ENCODE assay signal across 19 cellular contexts in the genomic region with DNA sequence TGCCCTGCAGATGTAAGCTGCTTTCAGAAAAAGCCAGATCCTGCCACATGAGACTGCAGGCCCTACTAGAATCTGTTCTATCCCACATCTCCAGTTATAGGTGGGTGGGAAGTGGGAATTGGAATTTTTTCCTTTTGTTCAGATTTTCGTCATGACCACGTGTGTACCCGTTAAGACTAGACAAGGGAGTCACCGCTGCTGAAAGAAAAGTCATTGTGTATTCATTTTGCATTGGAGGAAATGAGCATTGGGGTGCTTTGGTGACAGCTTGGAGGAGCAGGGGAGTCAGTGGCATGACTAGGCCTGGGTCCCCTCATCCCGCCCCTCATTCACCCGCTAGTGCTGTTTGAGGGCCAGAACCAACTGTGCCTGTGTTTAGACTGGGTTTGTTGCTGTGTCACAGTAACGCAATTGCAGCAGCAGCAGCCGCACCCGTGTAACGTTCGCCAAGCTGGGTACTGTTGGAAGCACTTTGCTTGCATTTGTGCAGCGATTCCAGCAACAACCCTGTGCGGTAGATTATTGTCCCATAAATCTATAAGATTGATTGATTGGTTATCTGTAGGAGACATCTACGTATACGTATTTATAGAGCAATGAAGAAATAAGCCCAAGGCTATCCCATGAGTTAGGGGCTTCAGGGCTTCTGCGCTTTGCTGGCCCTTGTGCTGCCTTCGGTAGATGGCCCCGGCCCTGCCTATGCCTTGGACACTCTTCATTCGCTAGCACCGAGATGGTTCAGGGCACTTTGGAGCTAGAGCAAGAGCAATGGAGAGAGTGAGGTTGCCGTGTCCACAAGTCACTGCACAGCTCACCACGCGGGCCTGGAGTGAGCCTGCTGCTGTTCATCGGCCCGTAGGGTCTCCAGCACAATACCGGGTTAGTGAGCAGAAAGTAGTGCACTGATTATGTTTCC.
DNase-seq lines count a peak whose midpoint lies in the region; ATAC-seq and TF ChIP-seq lines count a peak whose summit lies in the region.
"Had no signal": no experiment of that assay in that cellular context is flagged by ENCODE, and none has a peak within 500 bp of the region (broad histone marks: within the 10 kb centered on the region; RNA-seq: fewer than 3 reads in every experiment).

No MANE protein-coding gene starts in this region.

- peaks cover 12% of the 10 kb centered on the region for H3K27me3 Mint-ChIP-seq in glutamatergic neuron (ENCODE audit: unreplicated experiment)
- no peaks in the 10 kb centered on the region for H3K27me3 Mint-ChIP-seq in nephron progenitor cell (ENCODE audit: low read depth, poor library complexity)
- H3K27me3 Mint-ChIP-seq in activated naive CD8-positive, alpha-beta T cell treated with anti-CD3 and anti-CD28 coated beads, Interleukin-2, amount 50 U/mL, for 24 hours, result peaks cover 2% of the 10 kb centered on the region

- H3K27me3 ChIP-seq in tibial nerve, result no peaks in the 10 kb centered on the region

- H3K4me3 ChIP-seq in tibial nerve, result no peak overlapping the region
- H3K4me3 ChIP-seq: GM12878, HAP-1 had no signal

- TF ChIP-seq CTCF in glutamatergic neuron (IDR thresholded peaks at IDR 0.05; ENCODE audit: partially characterized antibody, unreplicated experiment) (no peak), nephron progenitor cell (IDR thresholded peaks at IDR 0.05) (no peak), tibial nerve (IDR thresholded peaks at IDR 0.05) (no peak)

- H3K4me1 Mint-ChIP-seq in glutamatergic neuron (ENCODE audit: low read depth, unreplicated experiment) (peaks cover 61% of the 10 kb centered on the region), nephron progenitor cell (peaks cover 69% of the 10 kb centered on the region)
- H3K4me1 Mint-ChIP-seq in activated naive CD8-positive, alpha-beta T cell treated with anti-CD3 and anti-CD28 coated beads, Interleukin-2, amount 50 U/mL, for 24 hours, result no peaks in the 10 kb centered on the region
- H3K4me1 Mint-ChIP-seq: CD4-positive, CD25-positive, alpha-beta regulatory T cell had no signal

- H3K36me3 Mint-ChIP-seq in glutamatergic neuron (ENCODE audit: unreplicated experiment) (no peaks in the 10 kb centered on the region), nephron progenitor cell (ENCODE audit: low read depth) (no peaks in the 10 kb centered on the region)
- no peaks in the 10 kb centered on the region for H3K36me3 Mint-ChIP-seq in activated naive CD8-positive, alpha-beta T cell treated with anti-CD3 and anti-CD28 coated beads, Interleukin-2, amount 50 U/mL, for 24 hours (ENCODE audit: low read depth)
- H3K36me3 Mint-ChIP-seq: CD4-positive, CD25-positive, alpha-beta regulatory T cell had no signal

- ATAC-seq in activated naive CD8-positive, alpha-beta T cell treated with anti-CD3 and anti-CD28 coated beads, Interleukin-2, amount 50 U/mL, for 24 hours, result no peak
- ATAC-seq: GM12878 had no signal

- TF ChIP-seq POLR2A in tibial nerve (IDR thresholded peaks at IDR 0.05), result no peak

- peaks cover 0 to 50% (median 8%) of the 10 kb centered on the region in 4 donors for H3K4me1 ChIP-seq in tibial nerve
- H3K4me1 ChIP-seq: HAP-1 had no signal

- H3K27ac ChIP-seq in angular gyrus (ENCODE audit: low read depth, low read length) (peak overlapping the region; percentile 77), tibial nerve (peak overlapping the region; percentile 52 to 91 (median 69))

- no peaks in the 10 kb centered on the region for H3K36me3 ChIP-seq in tibial nerve
- H3K36me3 ChIP-seq: HAP-1 had no signal

- H3K27ac Mint-ChIP-seq in glutamatergic neuron (ENCODE audit: unreplicated experiment) (peak overlapping the region; percentile 70), nephron progenitor cell (peak overlapping the region; percentile 39)
- no peak overlapping the region for H3K27ac Mint-ChIP-seq in activated naive CD8-positive, alpha-beta T cell treated with anti-CD3 and anti-CD28 coated beads, Interleukin-2, amount 50 U/mL, for 24 hours
- H3K27ac Mint-ChIP-seq: CD4-positive, CD25-positive, alpha-beta regulatory T cell had no signal

- H3K4me3 Mint-ChIP-seq in glutamatergic neuron (ENCODE audit: unreplicated experiment) (no peak overlapping the region), nephron progenitor cell (no peak overlapping the region)
- no peak overlapping the region for H3K4me3 Mint-ChIP-seq in activated naive CD8-positive, alpha-beta T cell treated with anti-CD3 and anti-CD28 coated beads, Interleukin-2, amount 50 U/mL, for 24 hours
- H3K4me3 Mint-ChIP-seq: CD4-positive, CD25-positive, alpha-beta regulatory T cell had no signal

- peaks cover 16% of the 10 kb centered on the region for H3K9me3 Mint-ChIP-seq in glutamatergic neuron (ENCODE audit: unreplicated experiment)
- no peaks in the 10 kb centered on the region for H3K9me3 Mint-ChIP-seq in nephron progenitor cell
- no peaks in the 10 kb centered on the region for H3K9me3 Mint-ChIP-seq in activated naive CD8-positive, alpha-beta T cell treated with anti-CD3 and anti-CD28 coated beads, Interleukin-2, amount 50 U/mL, for 24 hours

- no peaks in the 10 kb centered on the region for H3K9me3 ChIP-seq in tibial nerve
- H3K9me3 ChIP-seq: HAP-1 had no signal

- 61 to 71% methylated on average over 26 of the region's 26 CpGs for WGBS in tibial nerve, 2 donors

- DNase-seq in glutamatergic neuron (peak; percentile 10), nephron progenitor cell (no peak), tibial nerve (ENCODE audit: low spot score in 2 of 2) (no peak), GM19238 (ENCODE audit: insufficient read length, low spot score) (no peak)
- DNase-seq in activated naive CD8-positive, alpha-beta T cell treated with anti-CD3 and anti-CD28 coated beads, Interleukin-2, amount 50 U/mL, for 24 hours, result no peak
- DNase-seq in stimulated activated CD4-positive, alpha-beta T cell treated with anti-CD3 and anti-CD28 coated beads, Interleukin-1b, Interleukin-23, amount 100 ng/mL, for 48 hours, result no peak
- DNase-seq: ACHN; Calu3; CD4-positive, CD25-positive, alpha-beta regulatory T cell; DMS79; NCI-H1436 treated with DMSO at 0.1 percent for 48 hours; NCI-H2081 treated with DMSO at 0.1 percent for 48 hours; NCI-H2227 treated with DMSO at 0.1 percent for 48 hours; NCI-H526; NK-92 treated with Interleukin-12 subunit alpha and Interleukin-12 subunit beta, amount 100 ng/mL, for 24 hours; OCI-M1 had no signal

- peak in 1 of 2 donors; percentile 73 for TF ChIP-seq EP300 in tibial nerve (IDR thresholded peaks at IDR 0.05)
